ENCODE assay signal across 9 cellular contexts in genomic region chr5:151684690-151685361, GRCh38. TPM values are rescaled to one million over a fixed set of nuclear protein-coding genes. Genes with fewer than 3 reads are reported as not detected.
DNase-seq lines count a peak whose midpoint lies in the region; ATAC-seq, FAIRE-seq and TF ChIP-seq lines count a peak whose summit lies in the region.
"Had no signal": no experiment of that assay in that cellular context is flagged by ENCODE, and none has a peak within 500 bp of the region (broad histone marks: within the 10 kb centered on the region; RNA-seq: fewer than 3 reads in every experiment).

No MANE protein-coding gene starts in this region.

- H3K4me3 ChIP-seq in BLaER1 treated with 17β-estradiol and CSF1 and Interleukin-3, amounts not matched to agents 10 nM and 100 nM = peak overlapping the region in 3 of 10 experiments; percentile 1 to 31 (median 12); a peak in 2 of 20 replicates
- H3K4me3 ChIP-seq in NB4 (ENCODE audit: low read depth, low read length) = no peak overlapping the region
- H3K4me3 ChIP-seq in endothelial cell of umbilical vein (replicated peaks in 1 of 3; ENCODE audit: insufficient read depth in 1 of 3, low read depth in 1 of 3, low read length in 3 of 3) = peak overlapping the region; percentile 73 to 98 (median 89)
- H3K4me3 ChIP-seq in mucosa of stomach (ENCODE audit: low read length) = peak overlapping the region; percentile 26

- no peak overlapping the region for H3K27ac Mint-ChIP-seq in activated CD4-positive, alpha-beta memory T cell treated with anti-CD3 and anti-CD28 coated beads for 36 hours
- H3K27ac Mint-ChIP-seq: memory B cell had no signal

- H3K9me1 ChIP-seq in endothelial cell of umbilical vein (replicated peaks; ENCODE audit: control insufficient read depth, extremely low read depth, insufficient read depth, low read length) = no peaks in the 10 kb centered on the region

- CTCF ChIA-PET in endothelial cell of umbilical vein (lab: Charles Lee) = interaction anchor here (1.1 to 6.5 kb wide), 8 partner anchors 9 to 56 kb away, joined by 4 to 59 read pairs (median 13); no protein-coding TSS in a partner anchor
- CTCF ChIA-PET in activated CD4-positive, alpha-beta memory T cell treated with anti-CD3 and anti-CD28 coated beads for 36 hours (lab: Charles Lee) = interaction anchor here (0.7 kb wide), 1 partner anchor 26 kb away, joined by 3 read pairs; no protein-coding TSS in a partner anchor

- H3K4me2 ChIP-seq in BLaER1 treated with 17β-estradiol and CSF1 and Interleukin-3, amounts not matched to agents 10 nM and 100 nM = peak overlapping the region in 9 of 11 experiments; percentile 69 to 92 (median 83); a peak in 16 of 22 replicates
- H3K4me2 ChIP-seq in endothelial cell of umbilical vein (ENCODE audit: insufficient read depth, low read length) = peak overlapping the region; percentile 90

- H3K9me3 ChIP-seq in BLaER1 treated with 17β-estradiol and CSF1 and Interleukin-3, amounts not matched to agents 10 nM and 100 nM (replicated peaks in 1 of 11) = no peaks in the 10 kb centered on the region
- H3K9me3 ChIP-seq in endothelial cell of umbilical vein (replicated peaks; ENCODE audit: control insufficient read depth, insufficient read depth, low read length) = no peaks in the 10 kb centered on the region
- H3K9me3 ChIP-seq in mucosa of stomach (ENCODE audit: control insufficient read depth, low read length) = no peaks in the 10 kb centered on the region

- in situ Hi-C loops in GM13976 (cut with MboI; ENCODE audit: low sequenced_read_pairs, unreplicated experiment) = no loop called here

- no TSS peak for BruUV-seq in endothelial cell of umbilical vein (replicated peaks; lab: Mats Ljungman, UMichigan)

- H3K79me2 ChIP-seq in endothelial cell of umbilical vein (ENCODE audit: control insufficient read depth, insufficient read depth, low read length) = peaks cover 73% of the 10 kb centered on the region

- H3K27me3 Mint-ChIP-seq in activated CD4-positive, alpha-beta memory T cell treated with anti-CD3 and anti-CD28 coated beads for 36 hours = peaks cover 32% of the 10 kb centered on the region

- no peaks in the 10 kb centered on the region for H3K36me3 ChIP-seq in BLaER1 treated with 17β-estradiol and CSF1 and Interleukin-3, amounts not matched to agents 10 nM and 100 nM
- H3K36me3 ChIP-seq in endothelial cell of umbilical vein (ENCODE audit: control insufficient read depth in 2 of 2, extremely low read depth in 1 of 2, insufficient read depth in 2 of 2, low read length in 2 of 2) (peaks cover 9 to 12% of the 10 kb centered on the region in 2 experiments), mucosa of stomach (ENCODE audit: control insufficient read depth, insufficient read depth, low read length) (no peaks in the 10 kb centered on the region)

- H3K4me3 Mint-ChIP-seq in activated CD4-positive, alpha-beta memory T cell treated with anti-CD3 and anti-CD28 coated beads for 36 hours = no peak overlapping the region
- H3K4me3 Mint-ChIP-seq: memory B cell had no signal

- no peak for ATAC-seq in HG03460 (IDR thresholded peaks at IDR 0.05; ENCODE audit: unreplicated experiment)

- DNase-seq in NB4 (ENCODE audit: low read depth) = peak; percentile 24
- DNase-seq in endothelial cell of umbilical vein (ENCODE audit: low read depth, low spot score) = peak; percentile 92
- DNase-seq in GM13976 (ENCODE audit: low spot score) = no peak
- no peak for DNase-seq in activated CD4-positive, alpha-beta memory T cell treated with anti-CD3 and anti-CD28 coated beads for 36 hours
- DNase-seq in activated naive CD4-positive, alpha-beta T cell treated with Interleukin-2 at 50 U/mL for 16 hours = no peak

- peaks cover 13 to 61% (median 49%) of the 10 kb centered on the region in 10 experiments for H3K4me1 ChIP-seq in BLaER1 treated with 17β-estradiol and CSF1 and Interleukin-3, amounts not matched to agents 10 nM and 100 nM
- H3K4me1 ChIP-seq in endothelial cell of umbilical vein (ENCODE audit: control insufficient read depth, extremely low read depth, insufficient read depth, low read length) (peaks cover 55% of the 10 kb centered on the region), mucosa of stomach (ENCODE audit: control insufficient read depth, insufficient read depth, low read length) (peaks cover 8% of the 10 kb centered on the region)

- TF ChIP-seq POLR2A in NB4 (IDR thresholded peaks at IDR 0.05; ENCODE audit: extremely low read depth, insufficient read length) (no peak), endothelial cell of umbilical vein (IDR thresholded peaks at IDR 0.05; ENCODE audit: low read depth, low read length) (peak; percentile 92)

- H3K4me1 Mint-ChIP-seq in activated CD4-positive, alpha-beta memory T cell treated with anti-CD3 and anti-CD28 coated beads for 36 hours (ENCODE audit: low read depth) = peaks cover 10% of the 10 kb centered on the region

- POLR2A ChIA-PET in endothelial cell of umbilical vein (lab: Charles Lee) = interaction anchor here (0.9 to 2.8 kb wide), 9 partner anchors 9 to 56 kb away, joined by 4 to 10 read pairs (median 6); no protein-coding TSS in a partner anchor
- POLR2A ChIA-PET in activated CD4-positive, alpha-beta memory T cell treated with anti-CD3 and anti-CD28 coated beads for 36 hours (lab: Charles Lee) = no interaction called here

- H3K36me3 Mint-ChIP-seq in activated CD4-positive, alpha-beta memory T cell treated with anti-CD3 and anti-CD28 coated beads for 36 hours = no peaks in the 10 kb centered on the region
- H3K36me3 Mint-ChIP-seq: memory B cell had no signal

- FAIRE-seq in endothelial cell of umbilical vein (lab: Jason Lieb, UNC) = peak; percentile 94

- peaks cover 0 to 9% (median 0%) of the 10 kb centered on the region in 11 experiments; a peak in 3 of 22 replicates for H3K27me3 ChIP-seq in BLaER1 treated with 17β-estradiol and CSF1 and Interleukin-3, amounts not matched to agents 10 nM and 100 nM
- H3K27me3 ChIP-seq in endothelial cell of umbilical vein (ENCODE audit: control insufficient read depth in 2 of 2, insufficient read depth in 2 of 2, low read length in 2 of 2) (no peaks in the 10 kb centered on the region), mucosa of stomach (ENCODE audit: control insufficient read depth, insufficient read depth, low read length) (peaks cover 18% of the 10 kb centered on the region)

- TF ChIP-seq CTCF in NB4 (IDR thresholded peaks at IDR 0.05; ENCODE audit: low read depth, low read length) (no peak), endothelial cell of umbilical vein (IDR thresholded peaks at IDR 0.05; ENCODE audit: extremely low read depth in 1 of 2, insufficient read depth in 1 of 2, low read depth in 1 of 2, low read length in 2 of 2) (peak; percentile 24 to 36), GM13976 (IDR thresholded peaks at IDR 0.05; ENCODE audit: borderline replicate concordance, control extremely low read depth, extremely low read depth, insufficient read depth, missing control alignments) (no peak)

- intact Hi-C loops in endothelial cell of umbilical vein (cut with micrococcal nuclease) = loop anchor here (1.0 to 2.0 kb wide), 5 partner anchors 9 to 86 kb away; partner anchors contain the start of gene G3BP1
- intact Hi-C loops in activated CD4-positive, alpha-beta memory T cell treated with anti-CD3 and anti-CD28 coated beads for 36 hours (cut with micrococcal nuclease) = no loop called here

- no peaks in the 10 kb centered on the region for H4K20me1 ChIP-seq in BLaER1 treated with 17β-estradiol and CSF1 and Interleukin-3, amounts not matched to agents 10 nM and 100 nM
- H4K20me1 ChIP-seq in endothelial cell of umbilical vein (replicated peaks; ENCODE audit: control insufficient read depth, extremely low read depth, insufficient read depth, low read length) = no peaks in the 10 kb centered on the region

- no peak overlapping the region; a peak in 1 of 22 replicates for H3K27ac ChIP-seq in BLaER1 treated with 17β-estradiol and CSF1 and Interleukin-3, amounts not matched to agents 10 nM and 100 nM
- H3K27ac ChIP-seq in endothelial cell of umbilical vein (ENCODE audit: insufficient read depth, low read depth, low read length) = peak overlapping the region; percentile 84

- H2AFZ ChIP-seq in endothelial cell of umbilical vein (ENCODE audit: low read depth, low read length) = no peak overlapping the region

- dilution Hi-C loops in endothelial cell of umbilical vein (cut with MboI; ENCODE audit: extremely low pct_ligation_motif_present, low sequenced_read_pairs) = no loop called here

- H3K9ac ChIP-seq in BLaER1 treated with 17β-estradiol and CSF1 and Interleukin-3, amounts not matched to agents 10 nM and 100 nM = no peak overlapping the region; a peak in 1 of 22 replicates
- H3K9ac ChIP-seq in endothelial cell of umbilical vein (replicated peaks; ENCODE audit: extremely low read depth, insufficient read depth, low read length) = peak overlapping the region; percentile 95
- peak overlapping the region; percentile 73 for H3K9ac ChIP-seq in mucosa of stomach (ENCODE audit: low read length)

- H3K9me3 Mint-ChIP-seq in activated CD4-positive, alpha-beta memory T cell treated with anti-CD3 and anti-CD28 coated beads for 36 hours = no peaks in the 10 kb centered on the region
- H3K9me3 Mint-ChIP-seq: memory B cell had no signal

TF ChIP-seq in endothelial cell of umbilical vein, 7 proteins besides CTCF, POLR2A, EP300 and RAD21 (continues in another document):
- TF ChIP-seq POLR2AphosphoS5 (IDR thresholded peaks at IDR 0.05; ENCODE audit: insufficient read depth, low read depth, low read length) = peak; percentile 68
- TF ChIP-seq EZH2 (IDR thresholded peaks at IDR 0.05; ENCODE audit: borderline replicate concordance, low read depth, low read length, severe bottlenecking) = no peak
- TF ChIP-seq FOS (IDR thresholded peaks at IDR 0.05; ENCODE audit: borderline replicate concordance, insufficient read depth, low read length) = peak; percentile 66
- no peak for TF ChIP-seq MAX (IDR thresholded peaks at IDR 0.05; ENCODE audit: insufficient read depth, insufficient read length)
- no peak for TF ChIP-seq MYC (IDR thresholded peaks at IDR 0.05; ENCODE audit: low read depth, low read length)
- TF ChIP-seq GATA2 (IDR thresholded peaks at IDR 0.05; ENCODE audit: insufficient read depth, insufficient read length, low read depth, low read length) = peak; percentile 59

RNA-seq across cellular contexts. Expression of gene SPARC, which starts 1.9 kb away (rescaled TPM):
- total RNA-seq in endothelial cell of umbilical vein = 3,114 and 3,174 TPM in 2 replicates
- 2,962 and 4,504 TPM in 2 replicates for polyA plus RNA-seq in endothelial cell of umbilical vein
- polyA plus RNA-seq in endothelial cell of umbilical vein (2011; cell fraction: cytosol; rRNA removed) = 4,210 and 4,435 TPM in 2 replicates
- 2,027 and 2,207 TPM in 2 replicates for polyA plus RNA-seq in endothelial cell of umbilical vein (2011; cell fraction: nucleus; rRNA removed)
- polyA plus RNA-seq in endothelial cell of umbilical vein (2012) = 2,846 and 4,039 TPM in 2 replicates
- 3,279 and 4,325 TPM in 2 replicates for polyA minus RNA-seq in endothelial cell of umbilical vein
- not detected for polyA minus RNA-seq in endothelial cell of umbilical vein (2011; cell fraction: cytosol; rRNA and poly(A)+ RNA removed)
- 606 and 627 TPM in 2 replicates for polyA minus RNA-seq in endothelial cell of umbilical vein (2011; cell fraction: nucleus; rRNA and poly(A)+ RNA removed)
- total RNA-seq in activated CD4-positive, alpha-beta memory T cell treated with anti-CD3 and anti-CD28 coated beads for 36 hours = not detected

Comparison
In these comparisons a context has a peak if more than half of its experiments do, and no peak if none do; other contexts are left out.
1. H3K9ac ChIP-seq: peak in endothelial cell of umbilical vein (single experiment) and mucosa of stomach (single experiment); none in BLaER1 treated with 17β-estradiol and CSF1 and Interleukin-3, amounts not matched to agents 10 nM and 100 nM (0 of 11).
2. DNase-seq: peak in NB4 (single experiment) and endothelial cell of umbilical vein (single experiment); none in GM13976 (single experiment), activated CD4-positive, alpha-beta memory T cell treated with anti-CD3 and anti-CD28 coated beads for 36 hours (single experiment) and activated naive CD4-positive, alpha-beta T cell treated with Interleukin-2 at 50 U/mL for 16 hours (single experiment).
3. CTCF ChIP-seq: peak in endothelial cell of umbilical vein (2 of 2); none in NB4 (single experiment) and GM13976 (single experiment).
4. RNA of gene SPARC, which starts 1.9 kb away (total RNA-seq): 3,114 to 3,174 TPM in endothelial cell of umbilical vein; not detected in activated CD4-positive, alpha-beta memory T cell treated with anti-CD3 and anti-CD28 coated beads for 36 hours; every median in the first group is over 1,000 times any median in the second.